In the genomic region with DNA sequence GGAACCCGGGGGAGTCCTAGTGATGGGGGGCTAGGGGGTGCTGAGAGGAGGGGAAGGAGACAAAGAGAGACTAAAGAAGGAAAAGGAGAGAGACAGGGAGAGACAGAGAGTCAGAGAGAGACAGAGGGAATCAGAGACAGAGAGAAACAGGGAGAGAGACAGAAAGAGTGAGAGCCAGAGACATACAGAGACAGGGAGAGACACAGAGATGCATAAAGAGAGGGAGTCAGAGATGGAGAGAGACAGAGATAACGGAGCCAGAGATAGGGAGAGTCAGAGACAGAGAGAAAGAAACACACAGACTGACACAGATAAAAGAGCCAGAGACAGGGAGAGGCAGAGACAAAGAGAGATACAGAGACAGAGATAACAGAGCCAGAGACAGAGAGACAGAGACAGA, we compare ENCODE assay signal across 1 cellular context.
TF ChIP-seq lines count a peak whose summit lies in the region.

No MANE protein-coding gene starts in this region.

TF ChIP-seq in GM23338, 12 proteins besides CTCF, POLR2A, EP300 and RAD21 (continued from another document):
- TF ChIP-seq, protein P1, sequence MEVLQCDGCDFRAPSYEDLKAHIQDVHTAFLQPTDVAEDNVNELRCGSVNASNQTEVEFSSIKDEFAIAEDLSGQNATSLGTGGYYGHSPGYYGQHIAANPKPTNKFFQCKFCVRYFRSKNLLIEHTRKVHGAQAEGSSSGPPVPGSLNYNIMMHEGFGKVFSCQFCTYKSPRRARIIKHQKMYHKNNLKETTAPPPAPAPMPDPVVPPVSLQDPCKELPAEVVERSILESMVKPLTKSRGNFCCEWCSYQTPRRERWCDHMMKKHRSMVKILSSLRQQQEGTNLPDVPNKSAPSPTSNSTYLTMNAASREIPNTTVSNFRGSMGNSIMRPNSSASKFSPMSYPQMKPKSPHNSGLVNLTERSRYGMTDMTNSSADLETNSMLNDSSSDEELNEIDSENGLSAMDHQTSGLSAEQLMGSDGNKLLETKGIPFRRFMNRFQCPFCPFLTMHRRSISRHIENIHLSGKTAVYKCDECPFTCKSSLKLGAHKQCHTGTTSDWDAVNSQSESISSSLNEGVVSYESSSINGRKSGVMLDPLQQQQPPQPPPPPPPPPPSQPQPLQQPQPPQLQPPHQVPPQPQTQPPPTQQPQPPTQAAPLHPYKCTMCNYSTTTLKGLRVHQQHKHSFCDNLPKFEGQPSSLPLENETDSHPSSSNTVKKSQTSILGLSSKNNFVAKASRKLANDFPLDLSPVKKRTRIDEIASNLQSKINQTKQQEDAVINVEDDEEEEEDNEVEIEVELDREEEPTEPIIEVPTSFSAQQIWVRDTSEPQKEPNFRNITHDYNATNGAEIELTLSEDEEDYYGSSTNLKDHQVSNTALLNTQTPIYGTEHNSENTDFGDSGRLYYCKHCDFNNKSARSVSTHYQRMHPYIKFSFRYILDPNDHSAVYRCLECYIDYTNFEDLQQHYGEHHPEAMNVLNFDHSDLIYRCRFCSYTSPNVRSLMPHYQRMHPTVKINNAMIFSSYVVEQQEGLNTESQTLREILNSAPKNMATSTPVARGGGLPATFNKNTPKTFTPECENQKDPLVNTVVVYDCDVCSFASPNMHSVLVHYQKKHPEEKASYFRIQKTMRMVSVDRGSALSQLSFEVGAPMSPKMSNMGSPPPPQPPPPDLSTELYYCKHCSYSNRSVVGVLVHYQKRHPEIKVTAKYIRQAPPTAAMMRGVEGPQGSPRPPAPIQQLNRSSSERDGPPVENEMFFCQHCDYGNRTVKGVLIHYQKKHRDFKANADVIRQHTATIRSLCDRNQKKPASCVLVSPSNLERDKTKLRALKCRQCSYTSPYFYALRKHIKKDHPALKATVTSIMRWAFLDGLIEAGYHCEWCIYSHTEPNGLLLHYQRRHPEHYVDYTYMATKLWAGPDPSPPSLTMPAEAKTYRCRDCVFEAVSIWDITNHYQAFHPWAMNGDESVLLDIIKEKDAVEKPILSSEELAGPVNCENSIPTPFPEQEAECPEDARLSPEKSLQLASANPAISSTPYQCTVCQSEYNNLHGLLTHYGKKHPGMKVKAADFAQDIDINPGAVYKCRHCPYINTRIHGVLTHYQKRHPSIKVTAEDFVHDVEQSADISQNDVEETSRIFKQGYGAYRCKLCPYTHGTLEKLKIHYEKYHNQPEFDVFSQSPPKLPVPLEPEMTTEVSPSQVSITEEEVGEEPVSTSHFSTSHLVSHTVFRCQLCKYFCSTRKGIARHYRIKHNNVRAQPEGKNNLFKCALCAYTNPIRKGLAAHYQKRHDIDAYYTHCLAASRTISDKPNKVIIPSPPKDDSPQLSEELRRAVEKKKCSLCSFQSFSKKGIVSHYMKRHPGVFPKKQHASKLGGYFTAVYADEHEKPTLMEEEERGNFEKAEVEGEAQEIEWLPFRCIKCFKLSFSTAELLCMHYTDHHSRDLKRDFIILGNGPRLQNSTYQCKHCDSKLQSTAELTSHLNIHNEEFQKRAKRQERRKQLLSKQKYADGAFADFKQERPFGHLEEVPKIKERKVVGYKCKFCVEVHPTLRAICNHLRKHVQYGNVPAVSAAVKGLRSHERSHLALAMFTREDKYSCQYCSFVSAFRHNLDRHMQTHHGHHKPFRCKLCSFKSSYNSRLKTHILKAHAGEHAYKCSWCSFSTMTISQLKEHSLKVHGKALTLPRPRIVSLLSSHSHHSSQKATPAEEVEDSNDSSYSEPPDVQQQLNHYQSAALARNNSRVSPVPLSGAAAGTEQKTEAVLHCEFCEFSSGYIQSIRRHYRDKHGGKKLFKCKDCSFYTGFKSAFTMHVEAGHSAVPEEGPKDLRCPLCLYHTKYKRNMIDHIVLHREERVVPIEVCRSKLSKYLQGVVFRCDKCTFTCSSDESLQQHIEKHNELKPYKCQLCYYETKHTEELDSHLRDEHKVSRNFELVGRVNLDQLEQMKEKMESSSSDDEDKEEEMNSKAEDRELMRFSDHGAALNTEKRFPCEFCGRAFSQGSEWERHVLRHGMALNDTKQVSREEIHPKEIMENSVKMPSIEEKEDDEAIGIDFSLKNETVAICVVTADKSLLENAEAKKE (CRISPR knock-in tag; IDR thresholded peaks at IDR 0.05): no peak
- no peak for TF ChIP-seq ZNF114 (CRISPR knock-in tag; IDR thresholded peaks at IDR 0.05)
- TF ChIP-seq EZH2 (IDR thresholded peaks at IDR 0.05; ENCODE audit: low read depth, unreplicated experiment): no peak
- no peak for TF ChIP-seq STAT1 (IDR thresholded peaks at IDR 0.05; ENCODE audit: unreplicated experiment)
